In genomic region chr9:111621895-111622480, GRCh38 we compare ENCODE assay signal across 8 cellular contexts. TPM values are rescaled to one million over a fixed set of nuclear protein-coding genes. Genes with fewer than 3 reads are reported as not detected.
A peak's percentile ranks its signal among the peaks of the same experiment; 100 is the strongest.
DNase-seq lines count a peak whose midpoint lies in the region; ATAC-seq and TF ChIP-seq lines count a peak whose summit lies in the region.

No MANE protein-coding gene starts in this region.

- H3K9me3 Mint-ChIP-seq in chondrocyte (ENCODE audit: low read depth) (no peaks in the 10 kb centered on the region), memory B cell (no peaks in the 10 kb centered on the region)

- H3K36me3 Mint-ChIP-seq in chondrocyte (ENCODE audit: low read depth) (no peaks in the 10 kb centered on the region), memory B cell (no peaks in the 10 kb centered on the region)

- H3K27ac Mint-ChIP-seq in chondrocyte (ENCODE audit: unreplicated experiment) = no peak overlapping the region
- H3K27ac Mint-ChIP-seq in memory B cell = no peak overlapping the region

- DNase-seq in AG10803 (ENCODE audit: low read depth) (peak; percentile 57), GM13976 (ENCODE audit: low spot score) (peak; percentile 59), NCI-H226 (peak; percentile 31), chondrocyte (ENCODE audit: low spot score) (no peak), memory B cell (ENCODE audit: low spot score in 2 of 2) (peak in 1 of 2 donors; percentile 19), NK-92 (lab: John Stamatoyannopoulos, UW; ENCODE audit: unreplicated experiment) (no peak), mesenteric fat pad (ENCODE audit: low spot score) (no peak)

- no peak overlapping the region for H3K4me3 Mint-ChIP-seq in chondrocyte (ENCODE audit: unreplicated experiment)
- H3K4me3 Mint-ChIP-seq in memory B cell = no peak overlapping the region

- no peak overlapping the region for H3K4me3 ChIP-seq in AG10803 (ENCODE audit: low read length)

- peak; percentile 99 for TF ChIP-seq CTCF in AG10803 (conservative IDR thresholded peaks at IDR 0.05; ENCODE audit: low read length)
- TF ChIP-seq CTCF in GM13976 (IDR thresholded peaks at IDR 0.05; ENCODE audit: borderline replicate concordance, control extremely low read depth, extremely low read depth, insufficient read depth, missing control alignments) = peak; percentile 48
- TF ChIP-seq CTCF in chondrocyte (IDR thresholded peaks at IDR 0.05) = peak; percentile 83

- H3K27me3 Mint-ChIP-seq in chondrocyte (ENCODE audit: low read depth) (no peaks in the 10 kb centered on the region), memory B cell (peaks cover 4% of the 10 kb centered on the region)

- peaks cover 5% of the 10 kb centered on the region for H3K4me1 Mint-ChIP-seq in chondrocyte (ENCODE audit: low read depth)
- no peaks in the 10 kb centered on the region for H3K4me1 Mint-ChIP-seq in memory B cell

- in situ Hi-C loops in GM13976 (cut with MboI; ENCODE audit: low sequenced_read_pairs, unreplicated experiment) = no loop called here

- ATAC-seq in memory B cell (ENCODE audit: low read depth) (peak; percentile 56), GM21786 (IDR thresholded peaks at IDR 0.05; ENCODE audit: unreplicated experiment) (no peak)

RNA-seq across cellular contexts. Expression of gene DNAJC25, which starts 9.1 kb away (rescaled TPM):
- total RNA-seq in chondrocyte (6.5 to 9.1 TPM (median 6.9 TPM) in 3 replicates), mesenteric fat pad (7.5 TPM)

RNA-seq across cellular contexts. Expression of gene PTGR1, which starts 22.5 kb away (rescaled TPM):
- total RNA-seq in chondrocyte (25.8 to 28.1 TPM (median 26.6 TPM) in 3 replicates), mesenteric fat pad (53.0 TPM)

RNA-seq across cellular contexts. Expression of gene GNG10, which starts 39.4 kb away (rescaled TPM):
- total RNA-seq in chondrocyte (35.7 to 37.5 TPM (median 36.1 TPM) in 3 replicates), mesenteric fat pad (59.8 TPM)

Comparison
In these comparisons a context has a peak if more than half of its experiments do, and no peak if none do; other contexts are left out.
1. DNase-seq: peak in AG10803 (single experiment), GM13976 (single experiment) and NCI-H226 (single experiment); none in chondrocyte (single experiment), NK-92 (single experiment) and mesenteric fat pad (single experiment).
2. CTCF ChIP-seq: peak in every context shown above with its lines; median percentile 99 in AG10803; 83 in chondrocyte; 48 in GM13976.